Comparison of ENCODE assay signal across 10 cellular contexts in genomic region chr7:101870361-101871062, GRCh38. TPM values are rescaled to one million over a fixed set of nuclear protein-coding genes. Genes with fewer than 3 reads are reported as not detected.
DNase-seq lines count a peak whose midpoint lies in the region; ATAC-seq lines count a peak whose summit lies in the region.
"Had no signal": no experiment of that assay in that cellular context is flagged by ENCODE, and none has a peak within 500 bp of the region (broad histone marks: within the 10 kb centered on the region; RNA-seq: fewer than 3 reads in every experiment).

No MANE protein-coding gene starts in this region.

- peaks cover 91% of the 10 kb centered on the region for H3K79me2 ChIP-seq in mesendoderm (ENCODE audit: control insufficient read depth, insufficient read depth, low read length)

- WGBS in mesendoderm (ENCODE audit: extremely low coverage, insufficient coverage, low lambda C conversion rate), result no CpG with 5 or more reads among the region's 12 CpGs

- H2AK5ac ChIP-seq in mesendoderm (ENCODE audit: low read length), result no peak overlapping the region

- no peaks in the 10 kb centered on the region for H3K36me3 ChIP-seq in mesendoderm (ENCODE audit: control insufficient read depth, insufficient read depth, low read length)

- no peak overlapping the region for H3K23ac ChIP-seq in mesendoderm (ENCODE audit: low read length)

- H3K4me1 ChIP-seq in mesendoderm (ENCODE audit: control insufficient read depth, low read depth, low read length), result peaks cover 23% of the 10 kb centered on the region

- no peak overlapping the region for H3K18ac ChIP-seq in mesendoderm (ENCODE audit: low read length)

- peak overlapping the region; percentile 5 for H3K9ac ChIP-seq in mesendoderm (ENCODE audit: low read length)

- H3K56ac ChIP-seq in mesendoderm (ENCODE audit: low read length), result peak overlapping the region; percentile 52

- DNase-seq in D341Med (ENCODE audit: low spot score) (peak; percentile 60), HuH-7.5 (ENCODE audit: low spot score) (peak; percentile 67), T47D (ENCODE audit: low read depth in 1 of 2, low spot score in 1 of 2) (peak; percentile 16 to 76), mesendoderm (peak; percentile 86), NCI-H2107 (lab: John Stamatoyannopoulos, UW) (no peak)
- no peak for DNase-seq in activated CD4-positive, alpha-beta T cell treated with anti-CD3 and anti-CD28 coated beads for 4 hours
- DNase-seq in activated naive CD4-positive, alpha-beta T cell treated with anti-CD3 and anti-CD28 coated beads, Interleukin-2, amount 50 U/mL, for 16 hours, result no peak
- DNase-seq: anterior cingulate cortex; stimulated activated CD8-positive, alpha-beta memory T cell treated with anti-CD3 and anti-CD28 coated beads, Interleukin-4, amount 100 ng/mL, for 48 hours had no signal

- H3K79me1 ChIP-seq in mesendoderm (ENCODE audit: low read length), result peaks cover 14% of the 10 kb centered on the region

- H2BK5ac ChIP-seq in mesendoderm (ENCODE audit: low read length), result no peak overlapping the region

- H2BK120ac ChIP-seq in mesendoderm (ENCODE audit: low read depth, low read length), result no peak overlapping the region

- H2BK15ac ChIP-seq in mesendoderm (replicated peaks; ENCODE audit: low read depth), result no peak overlapping the region

- no peak overlapping the region for H4K5ac ChIP-seq in mesendoderm (ENCODE audit: low read length)

- H3K27ac ChIP-seq in mesendoderm (ENCODE audit: low read depth, low read length), result peak overlapping the region; percentile 41

- peak overlapping the region; percentile 13 for H3K4me2 ChIP-seq in mesendoderm (ENCODE audit: low read length)

- in situ Hi-C loops in T47D (cut with HindIII; ENCODE audit: low pct_unique_long_range_greater_than_20kb, low sequenced_read_pairs), result no loop called here

- H4K8ac ChIP-seq in mesendoderm (ENCODE audit: low read depth, low read length), result no peak overlapping the region

- H3K4ac ChIP-seq in mesendoderm (ENCODE audit: low read depth, low read length), result no peak overlapping the region

- no peaks in the 10 kb centered on the region for H3K27me3 ChIP-seq in mesendoderm (ENCODE audit: insufficient read depth, low read length, poor library complexity)

- ATAC-seq in HG03135 (IDR thresholded peaks at IDR 0.05; ENCODE audit: unreplicated experiment), result no peak

- no peak overlapping the region for H3K4me3 ChIP-seq in mesendoderm (ENCODE audit: low read length)

RNA-seq across cellular contexts. Expression of gene CUX1, which starts 53.1 kb away (rescaled TPM):
- 35.0 TPM for polyA plus RNA-seq in mesendoderm (2013, experiment 1 of 2)
- polyA plus RNA-seq in mesendoderm (2013, experiment 2 of 2), result 35.9 TPM

Comparison
In these comparisons a context has a peak if more than half of its experiments do, and no peak if none do; other contexts are left out.
1. DNase-seq: peak in D341Med (single experiment), HuH-7.5 (single experiment), T47D (2 of 2) and mesendoderm (single experiment); none in activated CD4-positive, alpha-beta T cell treated with anti-CD3 and anti-CD28 coated beads for 4 hours (0 of 2), NCI-H2107 (single experiment) and activated naive CD4-positive, alpha-beta T cell treated with anti-CD3 and anti-CD28 coated beads, Interleukin-2, amount 50 U/mL, for 16 hours (single experiment).